In the genomic region with DNA sequence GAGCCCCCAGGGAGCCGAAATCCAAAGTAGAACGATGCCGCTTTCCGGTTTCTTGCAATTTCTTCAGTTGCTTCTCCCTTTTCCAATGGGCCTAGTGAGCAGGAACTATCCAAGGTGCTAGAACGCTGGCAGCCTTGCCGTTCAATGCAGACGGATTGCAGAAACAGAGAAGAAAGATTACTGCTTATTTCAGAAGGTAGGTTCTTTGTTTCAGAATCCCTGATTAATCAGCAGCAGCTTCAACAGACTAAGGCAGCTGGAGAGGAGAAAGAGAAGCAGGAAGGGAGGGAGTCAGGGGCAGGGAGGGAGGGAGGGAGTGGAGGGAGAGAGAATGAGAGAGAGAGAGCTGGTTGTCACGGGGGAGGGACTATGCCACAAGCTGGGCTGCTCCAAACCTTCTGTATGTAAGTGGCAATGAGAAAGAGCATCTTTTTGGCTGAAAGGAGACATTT, we compare ENCODE assay signal across 1 cellular context.
TF ChIP-seq lines count a peak whose summit lies in the region.

No MANE protein-coding gene starts in this region.

TF ChIP-seq in WTC11, 78 proteins besides CTCF, POLR2A, EP300 and RAD21 (continued from another document):
- TF ChIP-seq, protein P1, sequence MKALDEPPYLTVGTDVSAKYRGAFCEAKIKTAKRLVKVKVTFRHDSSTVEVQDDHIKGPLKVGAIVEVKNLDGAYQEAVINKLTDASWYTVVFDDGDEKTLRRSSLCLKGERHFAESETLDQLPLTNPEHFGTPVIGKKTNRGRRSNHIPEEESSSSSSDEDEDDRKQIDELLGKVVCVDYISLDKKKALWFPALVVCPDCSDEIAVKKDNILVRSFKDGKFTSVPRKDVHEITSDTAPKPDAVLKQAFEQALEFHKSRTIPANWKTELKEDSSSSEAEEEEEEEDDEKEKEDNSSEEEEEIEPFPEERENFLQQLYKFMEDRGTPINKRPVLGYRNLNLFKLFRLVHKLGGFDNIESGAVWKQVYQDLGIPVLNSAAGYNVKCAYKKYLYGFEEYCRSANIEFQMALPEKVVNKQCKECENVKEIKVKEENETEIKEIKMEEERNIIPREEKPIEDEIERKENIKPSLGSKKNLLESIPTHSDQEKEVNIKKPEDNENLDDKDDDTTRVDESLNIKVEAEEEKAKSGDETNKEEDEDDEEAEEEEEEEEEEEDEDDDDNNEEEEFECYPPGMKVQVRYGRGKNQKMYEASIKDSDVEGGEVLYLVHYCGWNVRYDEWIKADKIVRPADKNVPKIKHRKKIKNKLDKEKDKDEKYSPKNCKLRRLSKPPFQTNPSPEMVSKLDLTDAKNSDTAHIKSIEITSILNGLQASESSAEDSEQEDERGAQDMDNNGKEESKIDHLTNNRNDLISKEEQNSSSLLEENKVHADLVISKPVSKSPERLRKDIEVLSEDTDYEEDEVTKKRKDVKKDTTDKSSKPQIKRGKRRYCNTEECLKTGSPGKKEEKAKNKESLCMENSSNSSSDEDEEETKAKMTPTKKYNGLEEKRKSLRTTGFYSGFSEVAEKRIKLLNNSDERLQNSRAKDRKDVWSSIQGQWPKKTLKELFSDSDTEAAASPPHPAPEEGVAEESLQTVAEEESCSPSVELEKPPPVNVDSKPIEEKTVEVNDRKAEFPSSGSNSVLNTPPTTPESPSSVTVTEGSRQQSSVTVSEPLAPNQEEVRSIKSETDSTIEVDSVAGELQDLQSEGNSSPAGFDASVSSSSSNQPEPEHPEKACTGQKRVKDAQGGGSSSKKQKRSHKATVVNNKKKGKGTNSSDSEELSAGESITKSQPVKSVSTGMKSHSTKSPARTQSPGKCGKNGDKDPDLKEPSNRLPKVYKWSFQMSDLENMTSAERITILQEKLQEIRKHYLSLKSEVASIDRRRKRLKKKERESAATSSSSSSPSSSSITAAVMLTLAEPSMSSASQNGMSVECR (CRISPR knock-in tag; IDR thresholded peaks at IDR 0.05; ENCODE audit: borderline replicate concordance) = 0 out of 2 replicates have a peak, but pooled peaks have one; percentile 34
- no peak for TF ChIP-seq ZNF219 (CRISPR knock-in tag; IDR thresholded peaks at IDR 0.05; ENCODE audit: borderline replicate concordance)
- TF ChIP-seq NR2C2 (CRISPR knock-in tag; IDR thresholded peaks at IDR 0.05) = no peak
- 0 out of 2 replicates have a peak, but pooled peaks have one; percentile 34 for TF ChIP-seq MYBL2 (CRISPR knock-in tag; IDR thresholded peaks at IDR 0.05)
